ENCODE assay signal across 21 cellular contexts in the genomic region with DNA sequence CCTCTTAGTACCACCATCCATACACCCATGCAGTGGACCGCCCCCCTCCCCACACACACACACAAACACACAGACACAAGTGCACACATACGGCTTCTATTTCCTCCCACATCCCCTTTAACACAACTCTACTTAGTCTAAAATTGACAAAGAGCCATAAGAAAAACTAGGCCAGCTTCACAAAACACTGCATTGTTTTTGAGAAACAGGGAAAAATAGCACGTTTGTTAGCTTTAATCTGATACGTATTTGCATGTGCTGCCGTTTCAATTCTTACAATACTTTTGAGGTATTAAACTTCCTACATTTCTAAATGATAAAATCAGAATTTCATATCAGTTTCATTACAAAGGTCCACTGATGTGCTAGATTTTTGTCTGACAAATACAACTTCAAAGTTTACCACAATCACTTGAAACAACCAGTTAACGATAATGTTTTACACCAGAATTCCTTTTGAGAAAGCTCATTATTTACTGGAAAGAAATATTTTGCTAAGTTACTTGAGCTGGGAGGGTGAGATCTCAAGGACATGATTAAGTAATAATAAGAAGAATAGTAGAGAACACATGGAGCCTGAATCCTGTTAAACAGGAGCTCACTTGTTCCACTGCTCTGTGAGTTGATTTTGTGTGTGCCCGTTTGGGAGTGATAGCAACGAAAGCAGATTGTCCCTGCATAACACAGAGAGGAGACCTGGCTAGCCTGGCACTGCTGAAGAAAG.
DNase-seq lines count a peak whose midpoint lies in the region; ATAC-seq and TF ChIP-seq lines count a peak whose summit lies in the region.
"Had no signal": no experiment of that assay in that cellular context is flagged by ENCODE, and none has a peak within 500 bp of the region (broad histone marks: within the 10 kb centered on the region; RNA-seq: fewer than 3 reads in every experiment).

No MANE protein-coding gene starts in this region.

- TF ChIP-seq POLR2A in IMR-90 (IDR thresholded peaks at IDR 0.05; ENCODE audit: low read depth, low read length) = no peak
- TF ChIP-seq POLR2A in prostate gland (IDR thresholded peaks at IDR 0.05) = no peak

- H3K9ac ChIP-seq in IMR-90 (ENCODE audit: low read depth, low read length) = no peak overlapping the region

- H3K36me3 ChIP-seq in IMR-90 (ENCODE audit: control insufficient read depth, insufficient read depth, low read length) (no peaks in the 10 kb centered on the region), prostate gland (no peaks in the 10 kb centered on the region), MG63 (no peaks in the 10 kb centered on the region)
- H3K36me3 ChIP-seq: tibial nerve had no signal

- H2BK5ac ChIP-seq in IMR-90 (ENCODE audit: low read depth, low read length, poor library complexity, severe bottlenecking) = no peak overlapping the region

- H2BK15ac ChIP-seq in IMR-90 (ENCODE audit: low read depth, low read length) = no peak overlapping the region

- H2AFZ ChIP-seq in IMR-90 (replicated peaks; ENCODE audit: low read length, poor library complexity) = no peak overlapping the region

- H3K9me1 ChIP-seq in IMR-90 (ENCODE audit: insufficient read depth, low read length) = 0 out of 2 replicates have a peak, but pooled peaks cover 3% of the 10 kb centered on the region

- peaks cover 22% of the 10 kb centered on the region for H3K4me1 Mint-ChIP-seq in chondrocyte (ENCODE audit: low read depth)

- H4K91ac ChIP-seq in IMR-90 (ENCODE audit: insufficient read depth, low read depth, low read length) = no peak overlapping the region

- no peak for TF ChIP-seq RAD21 in IMR-90 (IDR thresholded peaks at IDR 0.05; ENCODE audit: low read length)

- ATAC-seq in IMR-90 (ENCODE audit: low read depth) (peak; percentile 66), HG03521 (IDR thresholded peaks at IDR 0.05; ENCODE audit: unreplicated experiment) (no peak), GM21360 (IDR thresholded peaks at IDR 0.05; ENCODE audit: unreplicated experiment) (no peak)
- ATAC-seq: GM12878 had no signal

- H3K27ac ChIP-seq in IMR-90 (ENCODE audit: insufficient read depth, low read length) (no peak overlapping the region; the same call in 1 of the 2 replicates), prostate gland (no peak overlapping the region)
- H3K27ac ChIP-seq: coronary artery, epithelial cell of prostate, skin epidermis had no signal

- H3K56ac ChIP-seq in IMR-90 (ENCODE audit: extremely low read depth, insufficient read depth, low read length) = no peak overlapping the region

- in situ Hi-C loops in IMR-90 (cut with MboI; ENCODE audit: low sequenced_read_pairs) = no loop called here

- no peaks in the 10 kb centered on the region for H3K27me3 ChIP-seq in IMR-90 (ENCODE audit: control insufficient read depth, insufficient read depth, low read length)
- H3K27me3 ChIP-seq in prostate gland (replicated peaks; ENCODE audit: insufficient read depth) = no peaks in the 10 kb centered on the region
- H3K27me3 ChIP-seq in MG63 = no peaks in the 10 kb centered on the region
- H3K27me3 ChIP-seq: tibial nerve had no signal

- intact Hi-C loops in IMR-90 (cut with micrococcal nuclease) = no loop called here
- intact Hi-C loops in prostate gland (cut with DNase I) = no loop called here

- no peaks in the 10 kb centered on the region for H4K20me1 ChIP-seq in IMR-90 (ENCODE audit: insufficient read depth, low read length)

- no peak overlapping the region for H4K8ac ChIP-seq in IMR-90 (ENCODE audit: low read depth in 2 of 2, low read length in 2 of 2)

- H3K4me3 Mint-ChIP-seq in chondrocyte (ENCODE audit: unreplicated experiment) = no peak overlapping the region
- H3K4me3 Mint-ChIP-seq: immature natural killer cell had no signal

- no peak overlapping the region; the same call in 1 of the 2 replicates for H3K18ac ChIP-seq in IMR-90 (ENCODE audit: low read depth, low read length)

- WGBS in IMR-90 (ENCODE audit: extremely low coverage in 2 of 2, insufficient read length in 1 of 2), 2 experiments = 93% methylated on average over 2 of the region's 8 CpGs; no CpG with 5 or more reads in 1 of the 2 experiments
- 39% methylated on average over 8 of the region's 8 CpGs for WGBS in prostate gland

- dilution Hi-C loops in IMR-90 (cut with HindIII; ENCODE audit: low sequenced_read_pairs, unreplicated experiment) = no loop called here

- TF ChIP-seq CTCF in IMR-90 (conservative IDR thresholded peaks at IDR 0.05; ENCODE audit: low read depth, low read length) (no peak), chondrocyte (IDR thresholded peaks at IDR 0.05) (no peak), prostate gland (IDR thresholded peaks at IDR 0.05) (no peak)

- peaks cover 2% of the 10 kb centered on the region; the same call in 1 of the 2 replicates for H3K4me1 ChIP-seq in IMR-90 (ENCODE audit: control insufficient read depth, insufficient read depth, low read length)
- no peaks in the 10 kb centered on the region for H3K4me1 ChIP-seq in prostate gland (replicated peaks)

- H3K4me3 ChIP-seq in IMR-90 (ENCODE audit: insufficient read depth, low read depth, low read length) (no peak overlapping the region), prostate gland (no peak overlapping the region), MG63 (no peak overlapping the region)
- H3K4me3 ChIP-seq: coronary artery, GM12878, skin epidermis, tibial nerve had no signal

- no peak overlapping the region for H3K4ac ChIP-seq in IMR-90 (ENCODE audit: low read depth, low read length)

- no peak overlapping the region for H2BK120ac ChIP-seq in IMR-90 (ENCODE audit: low read depth, low read length)

- no peak overlapping the region; the same call in 1 of the 2 replicates for H4K5ac ChIP-seq in IMR-90 (ENCODE audit: low read depth, low read length)

- no peak overlapping the region for H3K14ac ChIP-seq in IMR-90 (replicated peaks; ENCODE audit: low read depth, low read length)

- H3K27ac Mint-ChIP-seq in chondrocyte (ENCODE audit: unreplicated experiment) = peak overlapping the region; percentile 6
- H3K27ac Mint-ChIP-seq: immature natural killer cell had no signal

- BruUV-seq in IMR-90 (replicated peaks; lab: Mats Ljungman, UMichigan) = no TSS peak

- no peaks in the 10 kb centered on the region for H3K79me1 ChIP-seq in IMR-90 (ENCODE audit: low read depth in 1 of 2, low read length in 2 of 2)

- CTCF ChIA-PET in IMR-90 (lab: Yijun Ruan, JAX) = interaction anchor here (0.6 to 0.9 kb wide), 2 partner anchors 21 to 157 kb away, joined by 3 to 4 read pairs; no protein-coding TSS in a partner anchor

- no peaks in the 10 kb centered on the region for H3K9me3 Mint-ChIP-seq in chondrocyte (ENCODE audit: low read depth)

- DNase-seq in IMR-90 (peak; percentile 28), chondrocyte (ENCODE audit: low spot score) (no peak), iris pigment epithelial cell (ENCODE audit: low read depth) (peak; percentile 61), prostate gland (ENCODE audit: low spot score) (peak; percentile 17), MG63 (no peak), glomerular visceral epithelial cell (ENCODE audit: extremely low spot score) (no peak)
- DNase-seq: activated CD4-positive, CD25-positive, alpha-beta regulatory T cell; activated effector memory CD4-positive, alpha-beta T cell treated with anti-CD3 and anti-CD28 coated beads, Interleukin-2, amount 50 U/mL, for 16 hours; amniotic stem cell; immature natural killer cell; NCI-H2029; NCI-H510A; SHP77 treated with DMSO at 0.1 percent for 48 hours; T-helper 2 cell had no signal

- peak overlapping the region; percentile 80; the same call in 1 of the 2 replicates for H2AK5ac ChIP-seq in IMR-90 (ENCODE audit: low read depth, low read length)

- no peak overlapping the region; the same call in 1 of the 2 replicates for H3K4me2 ChIP-seq in IMR-90 (ENCODE audit: low read depth, low read length)

- H2BK20ac ChIP-seq in IMR-90 (ENCODE audit: low read depth, low read length) = no peak overlapping the region

- H2AK9ac ChIP-seq in IMR-90 (replicated peaks; ENCODE audit: low read depth, low read length, poor library complexity) = no peak overlapping the region

- no peaks in the 10 kb centered on the region for H3K36me3 Mint-ChIP-seq in chondrocyte (ENCODE audit: low read depth)
- H3K36me3 Mint-ChIP-seq: immature natural killer cell had no signal

- no peaks in the 10 kb centered on the region for H3K9me3 ChIP-seq in IMR-90 (ENCODE audit: control insufficient read depth, insufficient read depth, low read length)
- H3K9me3 ChIP-seq in prostate gland = no peaks in the 10 kb centered on the region
- no peaks in the 10 kb centered on the region for H3K9me3 ChIP-seq in MG63
- H3K9me3 ChIP-seq: tibial nerve had no signal

- no peaks in the 10 kb centered on the region for H3K27me3 Mint-ChIP-seq in chondrocyte (ENCODE audit: low read depth)

- H3K23ac ChIP-seq in IMR-90 (ENCODE audit: low read depth, low read length) = no peak overlapping the region

- POLR2A ChIA-PET in IMR-90 (lab: Charles Lee; ENCODE audit: unreplicated experiment) = no interaction called here

TF ChIP-seq in IMR-90, 13 proteins besides CTCF, POLR2A, EP300 and RAD21 (continues in another document):
- no peak for TF ChIP-seq FOS (IDR thresholded peaks at IDR 0.05; ENCODE audit: low read depth, low read length)
- no peak for TF ChIP-seq RFX5 (IDR thresholded peaks at IDR 0.05; ENCODE audit: low read depth, low read length)
- no peak for TF ChIP-seq MAFK (IDR thresholded peaks at IDR 0.05; ENCODE audit: low read depth, low read length)
- no peak for TF ChIP-seq NFE2L2 (IDR thresholded peaks at IDR 0.05; ENCODE audit: low read depth, low read length)
- TF ChIP-seq CEBPB (IDR thresholded peaks at IDR 0.05; ENCODE audit: low read depth, low read length) = no peak
- TF ChIP-seq BHLHE40 (IDR thresholded peaks at IDR 0.05; ENCODE audit: low read depth, low read length) = no peak
- no peak for TF ChIP-seq CHD1 (IDR thresholded peaks at IDR 0.05; ENCODE audit: low read depth, low read length)
- TF ChIP-seq MXI1 (IDR thresholded peaks at IDR 0.05; ENCODE audit: borderline replicate concordance, low read depth, low read length) = no peak
- TF ChIP-seq, protein P1, sequence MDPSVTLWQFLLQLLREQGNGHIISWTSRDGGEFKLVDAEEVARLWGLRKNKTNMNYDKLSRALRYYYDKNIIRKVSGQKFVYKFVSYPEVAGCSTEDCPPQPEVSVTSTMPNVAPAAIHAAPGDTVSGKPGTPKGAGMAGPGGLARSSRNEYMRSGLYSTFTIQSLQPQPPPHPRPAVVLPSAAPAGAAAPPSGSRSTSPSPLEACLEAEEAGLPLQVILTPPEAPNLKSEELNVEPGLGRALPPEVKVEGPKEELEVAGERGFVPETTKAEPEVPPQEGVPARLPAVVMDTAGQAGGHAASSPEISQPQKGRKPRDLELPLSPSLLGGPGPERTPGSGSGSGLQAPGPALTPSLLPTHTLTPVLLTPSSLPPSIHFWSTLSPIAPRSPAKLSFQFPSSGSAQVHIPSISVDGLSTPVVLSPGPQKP (IDR thresholded peaks at IDR 0.05; ENCODE audit: borderline replicate concordance, low read depth, low read length) = no peak
- TF ChIP-seq MAZ (IDR thresholded peaks at IDR 0.05; ENCODE audit: borderline replicate concordance, low read depth, low read length) = no peak
- TF ChIP-seq RCOR1 (IDR thresholded peaks at IDR 0.05; ENCODE audit: insufficient replicate concordance, low read length) = no peak

Comparison
In these comparisons a context has a peak if more than half of its experiments do, and no peak if none do; other contexts are left out.
1. DNase-seq: peak in IMR-90 (single experiment), iris pigment epithelial cell (single experiment) and prostate gland (single experiment); none in chondrocyte (single experiment), MG63 (single experiment) and glomerular visceral epithelial cell (single experiment).